19 cellular contexts compared by ENCODE assay signal in genomic region chr1:224804220-224804619, GRCh38.
"Had no signal": no experiment of that assay in that cellular context is flagged by ENCODE, and none has a peak within 500 bp of the region (broad histone marks: within the 10 kb centered on the region; RNA-seq: fewer than 3 reads in every experiment).

No MANE protein-coding gene starts in this region.

- DNase-seq: activated B cell treated with CpG ODN at 0.5 μM for 24 hours; activated CD4-positive, alpha-beta T cell treated with anti-CD3 and anti-CD28 coated beads, Interleukin-2, amount 10 ng/mL, durations not matched to agents 24 days and 14 days; activated T-cell treated with anti-CD3 and anti-CD28 coated beads, Interleukin-2, amount 50 U/mL, for 1 hour; dermis blood vessel endothelial cell; effector memory CD8-positive, alpha-beta T cell; foreskin keratinocyte; glutamatergic neuron; hypothalamus; kidney; left lung; mammary epithelial cell; naive B cell; stimulated activated CD4-positive, alpha-beta T cell treated with anti-CD3 and anti-CD28 coated beads, Interleukin-12 subunit alpha, Interleukin-12 subunit beta, amount 100 ng/mL, for 4 hours; stimulated activated naive B cell treated with anti-CD40 and anti-IgM and Interleukin-4, amounts not matched to agents 10 μg/mL and 1 μg/mL and 100 μg/mL, for 72 hours; transverse colon had no signal

- FAIRE-seq: bronchial epithelial cell, kidney had no signal

- H3K4me1 Mint-ChIP-seq: activated B cell treated with CpG ODN at 0.5 μM for 24 hours; naive B cell; stimulated activated naive B cell treated with anti-CD40 and anti-IgM and Interleukin-4, amounts not matched to agents 10 μg/mL and 1 μg/mL and 100 μg/mL, for 72 hours had no signal

- H3K27me3 Mint-ChIP-seq: activated B cell treated with CpG ODN at 0.5 μM for 24 hours; activated CD4-positive, alpha-beta T cell treated with anti-CD3 and anti-CD28 coated beads, Interleukin-2, amount 10 ng/mL, durations not matched to agents 24 days and 14 days had no signal

- H3K36me3 ChIP-seq: ascending aorta, left lung, transverse colon had no signal

- H3K4me3 ChIP-seq: ascending aorta, left lung, transverse colon had no signal

- H3K27ac ChIP-seq: ascending aorta, foreskin keratinocyte, left lung, parathyroid adenoma, transverse colon had no signal

- ATAC-seq: effector memory CD8-positive, alpha-beta T cell; foreskin keratinocyte; left lung; stimulated activated naive B cell treated with anti-CD40 and anti-IgM and Interleukin-4, amounts not matched to agents 10 μg/mL and 1 μg/mL and 100 μg/mL, for 72 hours had no signal

- H3K27me3 ChIP-seq: ascending aorta, foreskin keratinocyte, left lung, transverse colon had no signal

- H3K4me3 Mint-ChIP-seq: activated B cell treated with CpG ODN at 0.5 μM for 24 hours; activated CD4-positive, alpha-beta T cell treated with anti-CD3 and anti-CD28 coated beads, Interleukin-2, amount 10 ng/mL, durations not matched to agents 24 days and 14 days; effector memory CD8-positive, alpha-beta T cell; naive B cell; stimulated activated naive B cell treated with anti-CD40 and anti-IgM and Interleukin-4, amounts not matched to agents 10 μg/mL and 1 μg/mL and 100 μg/mL, for 72 hours; T-helper 2 cell treated with Interferon-gamma antibody and Interleukin-4, amounts not matched to agents 5 μg/mL and 100 μg/mL, for 36 hours had no signal

- H3K36me3 Mint-ChIP-seq: naive B cell; stimulated activated naive B cell treated with anti-CD40 and anti-IgM and Interleukin-4, amounts not matched to agents 10 μg/mL and 1 μg/mL and 100 μg/mL, for 72 hours had no signal

- H3K9me3 Mint-ChIP-seq: activated B cell treated with CpG ODN at 0.5 μM for 24 hours; activated CD4-positive, alpha-beta T cell treated with anti-CD3 and anti-CD28 coated beads, Interleukin-2, amount 10 ng/mL, durations not matched to agents 24 days and 14 days; effector memory CD8-positive, alpha-beta T cell; stimulated activated naive B cell treated with anti-CD40 and anti-IgM and Interleukin-4, amounts not matched to agents 10 μg/mL and 1 μg/mL and 100 μg/mL, for 72 hours; T-helper 2 cell treated with Interferon-gamma antibody and Interleukin-4, amounts not matched to agents 5 μg/mL and 100 μg/mL, for 36 hours had no signal

- H3K27ac Mint-ChIP-seq: activated B cell treated with CpG ODN at 0.5 μM for 24 hours; activated CD4-positive, alpha-beta T cell treated with anti-CD3 and anti-CD28 coated beads, Interleukin-2, amount 10 ng/mL, durations not matched to agents 24 days and 14 days; effector memory CD8-positive, alpha-beta T cell; stimulated activated naive B cell treated with anti-CD40 and anti-IgM and Interleukin-4, amounts not matched to agents 10 μg/mL and 1 μg/mL and 100 μg/mL, for 72 hours; T-helper 2 cell treated with Interferon-gamma antibody and Interleukin-4, amounts not matched to agents 5 μg/mL and 100 μg/mL, for 36 hours had no signal
